Comparison of ENCODE assay signal across 1 cellular context in genomic region chr15:72230197-72231065, GRCh38.
TF ChIP-seq lines count a peak whose summit lies in the region.

No MANE protein-coding gene starts in this region.

TF ChIP-seq in K562, 482 proteins besides CTCF, POLR2A, EP300 and RAD21 (continued from another document and continues in another):
- TF ChIP-seq, protein P1, sequence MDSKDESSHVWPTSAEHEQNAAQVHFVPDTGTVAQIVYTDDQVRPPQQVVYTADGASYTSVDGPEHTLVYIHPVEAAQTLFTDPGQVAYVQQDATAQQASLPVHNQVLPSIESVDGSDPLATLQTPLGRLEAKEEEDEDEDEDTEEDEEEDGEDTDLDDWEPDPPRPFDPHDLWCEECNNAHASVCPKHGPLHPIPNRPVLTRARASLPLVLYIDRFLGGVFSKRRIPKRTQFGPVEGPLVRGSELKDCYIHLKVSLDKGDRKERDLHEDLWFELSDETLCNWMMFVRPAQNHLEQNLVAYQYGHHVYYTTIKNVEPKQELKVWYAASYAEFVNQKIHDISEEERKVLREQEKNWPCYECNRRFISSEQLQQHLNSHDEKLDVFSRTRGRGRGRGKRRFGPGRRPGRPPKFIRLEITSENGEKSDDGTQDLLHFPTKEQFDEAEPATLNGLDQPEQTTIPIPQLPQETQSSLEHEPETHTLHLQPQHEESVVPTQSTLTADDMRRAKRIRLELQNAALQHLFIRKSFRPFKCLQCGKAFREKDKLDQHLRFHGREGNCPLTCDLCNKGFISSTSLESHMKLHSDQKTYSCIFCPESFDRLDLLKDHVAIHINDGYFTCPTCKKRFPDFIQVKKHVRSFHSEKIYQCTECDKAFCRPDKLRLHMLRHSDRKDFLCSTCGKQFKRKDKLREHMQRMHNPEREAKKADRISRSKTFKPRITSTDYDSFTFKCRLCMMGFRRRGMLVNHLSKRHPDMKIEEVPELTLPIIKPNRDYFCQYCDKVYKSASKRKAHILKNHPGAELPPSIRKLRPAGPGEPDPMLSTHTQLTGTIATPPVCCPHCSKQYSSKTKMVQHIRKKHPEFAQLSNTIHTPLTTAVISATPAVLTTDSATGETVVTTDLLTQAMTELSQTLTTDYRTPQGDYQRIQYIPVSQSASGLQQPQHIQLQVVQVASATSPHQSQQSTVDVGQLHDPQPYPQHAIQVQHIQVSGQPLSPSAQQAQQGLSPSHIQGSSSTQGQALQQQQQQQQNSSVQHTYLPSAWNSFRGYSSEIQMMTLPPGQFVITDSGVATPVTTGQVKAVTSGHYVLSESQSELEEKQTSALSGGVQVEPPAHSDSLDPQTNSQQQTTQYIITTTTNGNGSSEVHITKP (IDR thresholded peaks at IDR 0.05; ENCODE audit: partially characterized antibody), result peak; percentile 50
- TF ChIP-seq, protein P2, sequence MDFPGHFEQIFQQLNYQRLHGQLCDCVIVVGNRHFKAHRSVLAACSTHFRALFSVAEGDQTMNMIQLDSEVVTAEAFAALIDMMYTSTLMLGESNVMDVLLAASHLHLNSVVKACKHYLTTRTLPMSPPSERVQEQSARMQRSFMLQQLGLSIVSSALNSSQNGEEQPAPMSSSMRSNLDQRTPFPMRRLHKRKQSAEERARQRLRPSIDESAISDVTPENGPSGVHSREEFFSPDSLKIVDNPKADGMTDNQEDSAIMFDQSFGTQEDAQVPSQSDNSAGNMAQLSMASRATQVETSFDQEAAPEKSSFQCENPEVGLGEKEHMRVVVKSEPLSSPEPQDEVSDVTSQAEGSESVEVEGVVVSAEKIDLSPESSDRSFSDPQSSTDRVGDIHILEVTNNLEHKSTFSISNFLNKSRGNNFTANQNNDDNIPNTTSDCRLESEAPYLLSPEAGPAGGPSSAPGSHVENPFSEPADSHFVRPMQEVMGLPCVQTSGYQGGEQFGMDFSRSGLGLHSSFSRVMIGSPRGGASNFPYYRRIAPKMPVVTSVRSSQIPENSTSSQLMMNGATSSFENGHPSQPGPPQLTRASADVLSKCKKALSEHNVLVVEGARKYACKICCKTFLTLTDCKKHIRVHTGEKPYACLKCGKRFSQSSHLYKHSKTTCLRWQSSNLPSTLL (IDR thresholded peaks at IDR 0.05), result no peak
- TF ChIP-seq MXI1 (IDR thresholded peaks at IDR 0.05; ENCODE audit: low read depth, low read length) (no peak), MEF2A (IDR thresholded peaks at IDR 0.05; ENCODE audit: control insufficient read depth, low read depth, low read length) (no peak), EGR1 (conservative IDR thresholded peaks at IDR 0.05) (peak; percentile 92), ETV1 (tag; conservative IDR thresholded peaks at IDR 0.05; ENCODE audit: low read depth) (peak; percentile 73), IRF1 (CRISPR knock-in tag; IDR thresholded peaks at IDR 0.05; ENCODE audit: borderline replicate concordance) (no peak), ZNF174 (CRISPR knock-in tag; IDR thresholded peaks at IDR 0.05) (no peak), POLR2AphosphoS2 (IDR thresholded peaks at IDR 0.05; ENCODE audit: low read length) (no peak), ZNF445 (CRISPR knock-in tag; IDR thresholded peaks at IDR 0.05; ENCODE audit: low read depth) (no peak), POLR2G (IDR thresholded peaks at IDR 0.05; ENCODE audit: low read depth, low read length) (0 out of 2 replicates have a peak, but pooled peaks have one; percentile 66), ARID1B (IDR thresholded peaks at IDR 0.05) (peak; percentile 76), PRPF4 (IDR thresholded peaks at IDR 0.05; ENCODE audit: insufficient read depth, low read depth, low read length, poor library complexity, severe bottlenecking) (peak; percentile 15), TSC22D4 (tag; IDR thresholded peaks at IDR 0.05) (no peak), CEBPG (CRISPR knock-in tag; IDR thresholded peaks at IDR 0.05) (no peak), CEBPG (tag; conservative IDR thresholded peaks at IDR 0.05 in 1 of 2, IDR thresholded peaks at IDR 0.05 in 1 of 2) (peak in 1 of 2 experiments; percentile 53; a peak in 2 of 4 replicates), HDAC2 (IDR thresholded peaks at IDR 0.05) (0 out of 2 replicates have a peak, but pooled peaks have one; percentile 50), ZNF830 (CRISPR knock-in tag; IDR thresholded peaks at IDR 0.05) (0 out of 2 replicates have a peak, but pooled peaks have one; percentile 67), ARNT (IDR thresholded peaks at IDR 0.05) (peak; percentile 49 to 59; a peak in 2 of 4 replicates), ZNF143 (CRISPR knock-in tag; IDR thresholded peaks at IDR 0.05) (no peak), SMARCA5 (IDR thresholded peaks at IDR 0.05) (peak; percentile 70; the same call in 1 of the 2 replicates), MYC (IDR thresholded peaks at IDR 0.05; ENCODE audit: low read depth, low read length) (no peak), MYC (CRISPR knock-in tag; IDR thresholded peaks at IDR 0.05; ENCODE audit: borderline replicate concordance, low read depth) (0 out of 2 replicates have a peak, but pooled peaks have one; percentile 32), DMBX1 (CRISPR knock-in tag; IDR thresholded peaks at IDR 0.05; ENCODE audit: borderline replicate concordance) (0 out of 2 replicates have a peak, but pooled peaks have one; percentile 1), DLX4 (CRISPR knock-in tag; IDR thresholded peaks at IDR 0.05) (no peak), SAFB (IDR thresholded peaks at IDR 0.05; ENCODE audit: borderline replicate concordance, low read depth, low read length) (0 out of 2 replicates have a peak, but pooled peaks have one; percentile 8), SMARCE1 (IDR thresholded peaks at IDR 0.05) (peak; percentile 83), TEAD1 (CRISPR knock-in tag; IDR thresholded peaks at IDR 0.05) (0 out of 4 replicates have a peak, but pooled peaks of 1 of the 2 experiments have one; percentile 9), ZBTB1 (CRISPR knock-in tag; IDR thresholded peaks at IDR 0.05; ENCODE audit: borderline replicate concordance, low read depth) (peak; percentile 47; the same call in 1 of the 2 replicates), NONO (IDR thresholded peaks at IDR 0.05; ENCODE audit: low read depth in 2 of 2, low read length in 1 of 2) (0 out of 4 replicates have a peak, but pooled peaks of 1 of the 2 experiments have one; percentile 56), E2F8 (IDR thresholded peaks at IDR 0.05; ENCODE audit: low read depth, partially characterized antibody) (peak; percentile 63), CGGBP1 (CRISPR knock-in tag; IDR thresholded peaks at IDR 0.05) (no peak), PTTG1 (tag; IDR thresholded peaks at IDR 0.05; ENCODE audit: low read depth) (no peak), NEUROD1 (IDR thresholded peaks at IDR 0.05; ENCODE audit: borderline replicate concordance, low read depth, low read length, partially characterized antibody) (peak; percentile 48), ZNF184 (CRISPR knock-in tag; IDR thresholded peaks at IDR 0.05) (no peak), CCAR2 (IDR thresholded peaks at IDR 0.05; ENCODE audit: low read depth, low read length) (no peak), SMAD3 (CRISPR knock-in tag; conservative IDR thresholded peaks at IDR 0.05) (no peak), HMG20B (CRISPR knock-in tag; IDR thresholded peaks at IDR 0.05) (no peak), SP2 (IDR thresholded peaks at IDR 0.05; ENCODE audit: extremely low read depth, low read depth, low read length, poor library complexity, severe bottlenecking) (no peak)
- TF ChIP-seq, protein P3, sequence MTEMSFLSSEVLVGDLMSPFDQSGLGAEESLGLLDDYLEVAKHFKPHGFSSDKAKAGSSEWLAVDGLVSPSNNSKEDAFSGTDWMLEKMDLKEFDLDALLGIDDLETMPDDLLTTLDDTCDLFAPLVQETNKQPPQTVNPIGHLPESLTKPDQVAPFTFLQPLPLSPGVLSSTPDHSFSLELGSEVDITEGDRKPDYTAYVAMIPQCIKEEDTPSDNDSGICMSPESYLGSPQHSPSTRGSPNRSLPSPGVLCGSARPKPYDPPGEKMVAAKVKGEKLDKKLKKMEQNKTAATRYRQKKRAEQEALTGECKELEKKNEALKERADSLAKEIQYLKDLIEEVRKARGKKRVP (CRISPR knock-in tag; IDR thresholded peaks at IDR 0.05), result no peak
- TF ChIP-seq, protein P4, sequence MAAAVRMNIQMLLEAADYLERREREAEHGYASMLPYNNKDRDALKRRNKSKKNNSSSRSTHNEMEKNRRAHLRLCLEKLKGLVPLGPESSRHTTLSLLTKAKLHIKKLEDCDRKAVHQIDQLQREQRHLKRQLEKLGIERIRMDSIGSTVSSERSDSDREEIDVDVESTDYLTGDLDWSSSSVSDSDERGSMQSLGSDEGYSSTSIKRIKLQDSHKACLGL (CRISPR knock-in tag; IDR thresholded peaks at IDR 0.05; ENCODE audit: borderline replicate concordance, poor library complexity, severe bottlenecking), result no peak
- TF ChIP-seq, protein P5, sequence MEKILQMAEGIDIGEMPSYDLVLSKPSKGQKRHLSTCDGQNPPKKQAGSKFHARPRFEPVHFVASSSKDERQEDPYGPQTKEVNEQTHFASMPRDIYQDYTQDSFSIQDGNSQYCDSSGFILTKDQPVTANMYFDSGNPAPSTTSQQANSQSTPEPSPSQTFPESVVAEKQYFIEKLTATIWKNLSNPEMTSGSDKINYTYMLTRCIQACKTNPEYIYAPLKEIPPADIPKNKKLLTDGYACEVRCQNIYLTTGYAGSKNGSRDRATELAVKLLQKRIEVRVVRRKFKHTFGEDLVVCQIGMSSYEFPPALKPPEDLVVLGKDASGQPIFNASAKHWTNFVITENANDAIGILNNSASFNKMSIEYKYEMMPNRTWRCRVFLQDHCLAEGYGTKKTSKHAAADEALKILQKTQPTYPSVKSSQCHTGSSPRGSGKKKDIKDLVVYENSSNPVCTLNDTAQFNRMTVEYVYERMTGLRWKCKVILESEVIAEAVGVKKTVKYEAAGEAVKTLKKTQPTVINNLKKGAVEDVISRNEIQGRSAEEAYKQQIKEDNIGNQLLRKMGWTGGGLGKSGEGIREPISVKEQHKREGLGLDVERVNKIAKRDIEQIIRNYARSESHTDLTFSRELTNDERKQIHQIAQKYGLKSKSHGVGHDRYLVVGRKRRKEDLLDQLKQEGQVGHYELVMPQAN (IDR thresholded peaks at IDR 0.05; ENCODE audit: borderline replicate concordance), result peak; percentile 82
- TF ChIP-seq, protein P6, sequence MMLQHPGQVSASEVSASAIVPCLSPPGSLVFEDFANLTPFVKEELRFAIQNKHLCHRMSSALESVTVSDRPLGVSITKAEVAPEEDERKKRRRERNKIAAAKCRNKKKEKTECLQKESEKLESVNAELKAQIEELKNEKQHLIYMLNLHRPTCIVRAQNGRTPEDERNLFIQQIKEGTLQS (IDR thresholded peaks at IDR 0.05), result no peak
- TF ChIP-seq, protein P6 (CRISPR knock-in tag; conservative IDR thresholded peaks at IDR 0.05), result no peak
- TF ChIP-seq, protein P7, sequence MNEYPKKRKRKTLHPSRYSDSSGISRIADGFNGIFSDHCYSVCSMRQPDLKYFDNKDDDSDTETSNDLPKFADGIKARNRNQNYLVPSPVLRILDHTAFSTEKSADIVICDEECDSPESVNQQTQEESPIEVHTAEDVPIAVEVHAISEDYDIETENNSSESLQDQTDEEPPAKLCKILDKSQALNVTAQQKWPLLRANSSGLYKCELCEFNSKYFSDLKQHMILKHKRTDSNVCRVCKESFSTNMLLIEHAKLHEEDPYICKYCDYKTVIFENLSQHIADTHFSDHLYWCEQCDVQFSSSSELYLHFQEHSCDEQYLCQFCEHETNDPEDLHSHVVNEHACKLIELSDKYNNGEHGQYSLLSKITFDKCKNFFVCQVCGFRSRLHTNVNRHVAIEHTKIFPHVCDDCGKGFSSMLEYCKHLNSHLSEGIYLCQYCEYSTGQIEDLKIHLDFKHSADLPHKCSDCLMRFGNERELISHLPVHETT (CRISPR knock-in tag; conservative IDR thresholded peaks at IDR 0.05 in 1 of 2, IDR thresholded peaks at IDR 0.05 in 1 of 2), result no peak
- TF ChIP-seq, protein P8, sequence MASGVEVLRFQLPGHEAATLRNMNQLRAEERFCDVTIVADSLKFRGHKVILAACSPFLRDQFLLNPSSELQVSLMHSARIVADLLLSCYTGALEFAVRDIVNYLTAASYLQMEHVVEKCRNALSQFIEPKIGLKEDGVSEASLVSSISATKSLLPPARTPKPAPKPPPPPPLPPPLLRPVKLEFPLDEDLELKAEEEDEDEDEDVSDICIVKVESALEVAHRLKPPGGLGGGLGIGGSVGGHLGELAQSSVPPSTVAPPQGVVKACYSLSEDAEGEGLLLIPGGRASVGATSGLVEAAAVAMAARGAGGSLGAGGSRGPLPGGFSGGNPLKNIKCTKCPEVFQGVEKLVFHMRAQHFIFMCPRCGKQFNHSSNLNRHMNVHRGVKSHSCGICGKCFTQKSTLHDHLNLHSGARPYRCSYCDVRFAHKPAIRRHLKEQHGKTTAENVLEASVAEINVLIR (CRISPR knock-in tag; IDR thresholded peaks at IDR 0.05), result no peak
